23 cellular contexts compared by ENCODE assay signal in genomic region chrX:15883540-15883863, GRCh38.
"Had no signal": no experiment of that assay in that cellular context is flagged by ENCODE, and none has a peak within 500 bp of the region (broad histone marks: within the 10 kb centered on the region; RNA-seq: fewer than 3 reads in every experiment).

No MANE protein-coding gene starts in this region.

- DNase-seq: activated CD8-positive, alpha-beta memory T cell treated with anti-CD3 and anti-CD28 coated beads for 24 hours; activated CD8-positive, alpha-beta memory T cell treated with anti-CD3 and anti-CD28 coated beads, Interleukin-2, amount 50 U/mL, for 48 hours; activated effector memory CD4-positive, alpha-beta T cell treated with anti-CD3 and anti-CD28 coated beads, Interleukin-2, amount 50 U/mL, for 16 hours; activated naive CD4-positive, alpha-beta T cell treated with anti-CD3 and anti-CD28 coated beads, Interleukin-2, amount 10 ng/mL, durations not matched to agents 7 days and 5 days; activated T-cell treated with anti-CD3 and anti-CD28 coated beads, Interleukin-2, amount 50 U/mL, for 4 hours; caudate nucleus; effector CD8-positive, alpha-beta T cell; foreskin keratinocyte; left colon; mesendoderm; small intestine; stimulated activated CD4-positive, alpha-beta T cell treated with anti-CD3 and anti-CD28 coated beads, Interleukin-15, amount 100 ng/mL, for 24 hours; stimulated activated naive CD4-positive, alpha-beta T cell; substantia nigra; T-helper 9 cell; tibial artery had no signal

- H3K4me1 ChIP-seq: ascending aorta, foreskin keratinocyte, tibial artery had no signal

- H3K36me3 ChIP-seq: ascending aorta, brain microvascular endothelial cell, tibial artery had no signal

- H3K9me3 ChIP-seq: ascending aorta, mucosa of descending colon had no signal

- ATAC-seq: foreskin keratinocyte, left colon, mucosa of descending colon, sciatic nerve, WTC11 had no signal

- H3K27me3 ChIP-seq: ascending aorta, brain microvascular endothelial cell, foreskin keratinocyte, tibial artery had no signal

- H3K4me3 ChIP-seq: ascending aorta, mucosa of descending colon, tibial artery had no signal

- H3K9me3 Mint-ChIP-seq: activated T-cell treated with anti-CD3 and anti-CD28 coated beads, Interleukin-2, amount 50 U/mL, for 4 hours had no signal

- H3K27ac ChIP-seq: ascending aorta, brain microvascular endothelial cell, foreskin keratinocyte, tibial artery had no signal

- H3K27me3 Mint-ChIP-seq: dendritic cell treated with granulocyte-macrophage colony-stimulating factor and Interleukin-4, amounts not matched to agents 40 ng/mL and 50 ng/mL, for 4 days had no signal

- H3K36me3 Mint-ChIP-seq: activated naive CD4-positive, alpha-beta T cell treated with anti-CD3 and anti-CD28 coated beads, Interleukin-2, amount 10 ng/mL, durations not matched to agents 7 days and 5 days had no signal

- H3K27ac Mint-ChIP-seq: activated naive CD4-positive, alpha-beta T cell treated with anti-CD3 and anti-CD28 coated beads, Interleukin-2, amount 10 ng/mL, durations not matched to agents 7 days and 5 days; WTC11 had no signal

- H3K4me3 Mint-ChIP-seq: activated naive CD4-positive, alpha-beta T cell treated with anti-CD3 and anti-CD28 coated beads, Interleukin-2, amount 10 ng/mL, durations not matched to agents 7 days and 5 days; activated T-cell treated with anti-CD3 and anti-CD28 coated beads, Interleukin-2, amount 50 U/mL, for 4 hours; dendritic cell treated with granulocyte-macrophage colony-stimulating factor and Interleukin-4, amounts not matched to agents 40 ng/mL and 50 ng/mL, for 4 days; neural crest cell; WTC11 had no signal
